In genomic region chr1:151443846-151444790, GRCh38 we compare ENCODE assay signal across 1 cellular context.
TF ChIP-seq lines count a peak whose summit lies in the region.

No MANE protein-coding gene starts in this region.

TF ChIP-seq in HEK293, 187 proteins besides CTCF, POLR2A, EP300 and RAD21 (continued from another document):
- TF ChIP-seq ZNF274 (IDR thresholded peaks at IDR 0.05; ENCODE audit: low read length): no peak
- TF ChIP-seq ZNF274 (tag by site-specific recombination; IDR thresholded peaks at IDR 0.05; ENCODE audit: borderline replicate concordance): no peak
- TF ChIP-seq ZNF26 (tag by site-specific recombination; IDR thresholded peaks at IDR 0.05): no peak
- TF ChIP-seq ZNF391 (tag by site-specific recombination; IDR thresholded peaks at IDR 0.05; ENCODE audit: borderline replicate concordance, low read depth): no peak
- TF ChIP-seq ZNF513 (tag by site-specific recombination; IDR thresholded peaks at IDR 0.05): no peak
- TF ChIP-seq ZNF791 (tag by site-specific recombination; IDR thresholded peaks at IDR 0.05): no peak
- TF ChIP-seq ZBTB20 (tag by site-specific recombination; IDR thresholded peaks at IDR 0.05): 0 out of 2 replicates have a peak, but pooled peaks have one; percentile 36
